ENCODE assay signal across 1 cellular context in the genomic region with DNA sequence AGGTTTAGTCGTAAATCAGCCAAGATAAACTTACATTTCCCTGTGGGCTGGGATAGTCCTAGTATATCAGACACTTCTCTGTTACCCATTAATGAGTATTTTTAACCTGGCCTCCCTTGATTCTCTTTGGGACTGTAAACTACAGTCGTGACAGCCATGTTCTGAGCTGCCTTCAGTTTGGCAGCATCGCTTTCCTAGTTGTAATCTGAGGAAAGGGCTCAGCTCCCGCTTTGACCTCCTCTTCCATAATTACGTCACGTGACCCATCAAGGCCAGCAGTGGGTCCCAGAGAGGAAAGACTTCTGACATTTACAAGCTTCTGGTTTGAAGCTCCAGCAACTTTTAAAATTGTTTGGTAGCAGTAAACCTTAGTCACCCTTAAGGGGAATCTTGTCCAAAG.
TF ChIP-seq lines count a peak whose summit lies in the region.

No MANE protein-coding gene starts in this region.

TF ChIP-seq in K562, 482 proteins besides CTCF, POLR2A, EP300 and RAD21 (continued from another document):
- TF ChIP-seq, protein P1, sequence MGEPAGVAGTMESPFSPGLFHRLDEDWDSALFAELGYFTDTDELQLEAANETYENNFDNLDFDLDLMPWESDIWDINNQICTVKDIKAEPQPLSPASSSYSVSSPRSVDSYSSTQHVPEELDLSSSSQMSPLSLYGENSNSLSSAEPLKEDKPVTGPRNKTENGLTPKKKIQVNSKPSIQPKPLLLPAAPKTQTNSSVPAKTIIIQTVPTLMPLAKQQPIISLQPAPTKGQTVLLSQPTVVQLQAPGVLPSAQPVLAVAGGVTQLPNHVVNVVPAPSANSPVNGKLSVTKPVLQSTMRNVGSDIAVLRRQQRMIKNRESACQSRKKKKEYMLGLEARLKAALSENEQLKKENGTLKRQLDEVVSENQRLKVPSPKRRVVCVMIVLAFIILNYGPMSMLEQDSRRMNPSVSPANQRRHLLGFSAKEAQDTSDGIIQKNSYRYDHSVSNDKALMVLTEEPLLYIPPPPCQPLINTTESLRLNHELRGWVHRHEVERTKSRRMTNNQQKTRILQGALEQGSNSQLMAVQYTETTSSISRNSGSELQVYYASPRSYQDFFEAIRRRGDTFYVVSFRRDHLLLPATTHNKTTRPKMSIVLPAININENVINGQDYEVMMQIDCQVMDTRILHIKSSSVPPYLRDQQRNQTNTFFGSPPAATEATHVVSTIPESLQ (CRISPR knock-in tag; IDR thresholded peaks at IDR 0.05), result no peak
- TF ChIP-seq ZNF224 (CRISPR knock-in tag; IDR thresholded peaks at IDR 0.05) (no peak), TARDBP (IDR thresholded peaks at IDR 0.05) (no peak), ETV1 (tag; conservative IDR thresholded peaks at IDR 0.05; ENCODE audit: low read depth) (no peak), FUS (optimal IDR thresholded peaks at IDR 0.05; ENCODE audit: low read depth, low read length) (no peak), ZKSCAN1 (IDR thresholded peaks at IDR 0.05; ENCODE audit: low read depth, low read length) (no peak), TOE1 (IDR thresholded peaks at IDR 0.05; ENCODE audit: borderline replicate concordance) (0 out of 2 replicates have a peak, but pooled peaks have one; percentile 67), TOE1 (CRISPR knock-in tag; IDR thresholded peaks at IDR 0.05; ENCODE audit: borderline replicate concordance, low read depth) (no peak), YBX1 (IDR thresholded peaks at IDR 0.05) (no peak), CBFA2T2 (conservative IDR thresholded peaks at IDR 0.05) (peak; percentile 31; the same call in 1 of the 2 replicates), ZNF347 (CRISPR knock-in tag; IDR thresholded peaks at IDR 0.05; ENCODE audit: low read depth) (no peak), ZNF12 (CRISPR knock-in tag; IDR thresholded peaks at IDR 0.05) (no peak), RAD51 (IDR thresholded peaks at IDR 0.05; ENCODE audit: borderline replicate concordance, low read depth) (peak; percentile 82), NR3C1 (CRISPR knock-in tag; IDR thresholded peaks at IDR 0.05) (no peak)
- TF ChIP-seq, protein P2, sequence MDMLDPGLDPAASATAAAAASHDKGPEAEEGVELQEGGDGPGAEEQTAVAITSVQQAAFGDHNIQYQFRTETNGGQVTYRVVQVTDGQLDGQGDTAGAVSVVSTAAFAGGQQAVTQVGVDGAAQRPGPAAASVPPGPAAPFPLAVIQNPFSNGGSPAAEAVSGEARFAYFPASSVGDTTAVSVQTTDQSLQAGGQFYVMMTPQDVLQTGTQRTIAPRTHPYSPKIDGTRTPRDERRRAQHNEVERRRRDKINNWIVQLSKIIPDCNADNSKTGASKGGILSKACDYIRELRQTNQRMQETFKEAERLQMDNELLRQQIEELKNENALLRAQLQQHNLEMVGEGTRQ (CRISPR knock-in tag; IDR thresholded peaks at IDR 0.05), result peak; percentile 79
- TF ChIP-seq, protein P3, sequence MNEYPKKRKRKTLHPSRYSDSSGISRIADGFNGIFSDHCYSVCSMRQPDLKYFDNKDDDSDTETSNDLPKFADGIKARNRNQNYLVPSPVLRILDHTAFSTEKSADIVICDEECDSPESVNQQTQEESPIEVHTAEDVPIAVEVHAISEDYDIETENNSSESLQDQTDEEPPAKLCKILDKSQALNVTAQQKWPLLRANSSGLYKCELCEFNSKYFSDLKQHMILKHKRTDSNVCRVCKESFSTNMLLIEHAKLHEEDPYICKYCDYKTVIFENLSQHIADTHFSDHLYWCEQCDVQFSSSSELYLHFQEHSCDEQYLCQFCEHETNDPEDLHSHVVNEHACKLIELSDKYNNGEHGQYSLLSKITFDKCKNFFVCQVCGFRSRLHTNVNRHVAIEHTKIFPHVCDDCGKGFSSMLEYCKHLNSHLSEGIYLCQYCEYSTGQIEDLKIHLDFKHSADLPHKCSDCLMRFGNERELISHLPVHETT (CRISPR knock-in tag; conservative IDR thresholded peaks at IDR 0.05 in 1 of 2, IDR thresholded peaks at IDR 0.05 in 1 of 2), result no peak
- TF ChIP-seq, protein P4, sequence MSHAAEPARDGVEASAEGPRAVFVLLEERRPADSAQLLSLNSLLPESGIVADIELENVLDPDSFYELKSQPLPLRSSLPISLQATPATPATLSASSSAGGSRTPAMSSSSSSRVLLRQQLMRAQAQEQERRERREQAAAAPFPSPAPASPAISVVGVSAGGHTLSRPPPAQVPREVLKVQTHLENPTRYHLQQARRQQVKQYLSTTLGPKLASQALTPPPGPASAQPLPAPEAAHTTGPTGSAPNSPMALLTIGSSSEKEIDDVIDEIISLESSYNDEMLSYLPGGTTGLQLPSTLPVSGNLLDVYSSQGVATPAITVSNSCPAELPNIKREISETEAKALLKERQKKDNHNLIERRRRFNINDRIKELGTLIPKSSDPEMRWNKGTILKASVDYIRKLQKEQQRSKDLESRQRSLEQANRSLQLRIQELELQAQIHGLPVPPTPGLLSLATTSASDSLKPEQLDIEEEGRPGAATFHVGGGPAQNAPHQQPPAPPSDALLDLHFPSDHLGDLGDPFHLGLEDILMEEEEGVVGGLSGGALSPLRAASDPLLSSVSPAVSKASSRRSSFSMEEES (CRISPR knock-in tag; IDR thresholded peaks at IDR 0.05), result peak; percentile 79
- TF ChIP-seq, protein P5, sequence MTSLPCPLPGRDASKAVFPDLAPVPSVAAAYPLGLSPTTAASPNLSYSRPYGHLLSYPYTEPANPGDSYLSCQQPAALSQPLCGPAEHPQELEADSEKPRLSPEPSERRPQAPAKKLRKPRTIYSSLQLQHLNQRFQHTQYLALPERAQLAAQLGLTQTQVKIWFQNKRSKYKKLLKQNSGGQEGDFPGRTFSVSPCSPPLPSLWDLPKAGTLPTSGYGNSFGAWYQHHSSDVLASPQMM (CRISPR knock-in tag; IDR thresholded peaks at IDR 0.05), result no peak
- TF ChIP-seq, protein P6, sequence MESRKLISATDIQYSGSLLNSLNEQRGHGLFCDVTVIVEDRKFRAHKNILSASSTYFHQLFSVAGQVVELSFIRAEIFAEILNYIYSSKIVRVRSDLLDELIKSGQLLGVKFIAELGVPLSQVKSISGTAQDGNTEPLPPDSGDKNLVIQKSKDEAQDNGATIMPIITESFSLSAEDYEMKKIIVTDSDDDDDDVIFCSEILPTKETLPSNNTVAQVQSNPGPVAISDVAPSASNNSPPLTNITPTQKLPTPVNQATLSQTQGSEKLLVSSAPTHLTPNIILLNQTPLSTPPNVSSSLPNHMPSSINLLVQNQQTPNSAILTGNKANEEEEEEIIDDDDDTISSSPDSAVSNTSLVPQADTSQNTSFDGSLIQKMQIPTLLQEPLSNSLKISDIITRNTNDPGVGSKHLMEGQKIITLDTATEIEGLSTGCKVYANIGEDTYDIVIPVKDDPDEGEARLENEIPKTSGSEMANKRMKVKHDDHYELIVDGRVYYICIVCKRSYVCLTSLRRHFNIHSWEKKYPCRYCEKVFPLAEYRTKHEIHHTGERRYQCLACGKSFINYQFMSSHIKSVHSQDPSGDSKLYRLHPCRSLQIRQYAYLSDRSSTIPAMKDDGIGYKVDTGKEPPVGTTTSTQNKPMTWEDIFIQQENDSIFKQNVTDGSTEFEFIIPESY (CRISPR knock-in tag; IDR thresholded peaks at IDR 0.05), result no peak
- TF ChIP-seq, protein P7, sequence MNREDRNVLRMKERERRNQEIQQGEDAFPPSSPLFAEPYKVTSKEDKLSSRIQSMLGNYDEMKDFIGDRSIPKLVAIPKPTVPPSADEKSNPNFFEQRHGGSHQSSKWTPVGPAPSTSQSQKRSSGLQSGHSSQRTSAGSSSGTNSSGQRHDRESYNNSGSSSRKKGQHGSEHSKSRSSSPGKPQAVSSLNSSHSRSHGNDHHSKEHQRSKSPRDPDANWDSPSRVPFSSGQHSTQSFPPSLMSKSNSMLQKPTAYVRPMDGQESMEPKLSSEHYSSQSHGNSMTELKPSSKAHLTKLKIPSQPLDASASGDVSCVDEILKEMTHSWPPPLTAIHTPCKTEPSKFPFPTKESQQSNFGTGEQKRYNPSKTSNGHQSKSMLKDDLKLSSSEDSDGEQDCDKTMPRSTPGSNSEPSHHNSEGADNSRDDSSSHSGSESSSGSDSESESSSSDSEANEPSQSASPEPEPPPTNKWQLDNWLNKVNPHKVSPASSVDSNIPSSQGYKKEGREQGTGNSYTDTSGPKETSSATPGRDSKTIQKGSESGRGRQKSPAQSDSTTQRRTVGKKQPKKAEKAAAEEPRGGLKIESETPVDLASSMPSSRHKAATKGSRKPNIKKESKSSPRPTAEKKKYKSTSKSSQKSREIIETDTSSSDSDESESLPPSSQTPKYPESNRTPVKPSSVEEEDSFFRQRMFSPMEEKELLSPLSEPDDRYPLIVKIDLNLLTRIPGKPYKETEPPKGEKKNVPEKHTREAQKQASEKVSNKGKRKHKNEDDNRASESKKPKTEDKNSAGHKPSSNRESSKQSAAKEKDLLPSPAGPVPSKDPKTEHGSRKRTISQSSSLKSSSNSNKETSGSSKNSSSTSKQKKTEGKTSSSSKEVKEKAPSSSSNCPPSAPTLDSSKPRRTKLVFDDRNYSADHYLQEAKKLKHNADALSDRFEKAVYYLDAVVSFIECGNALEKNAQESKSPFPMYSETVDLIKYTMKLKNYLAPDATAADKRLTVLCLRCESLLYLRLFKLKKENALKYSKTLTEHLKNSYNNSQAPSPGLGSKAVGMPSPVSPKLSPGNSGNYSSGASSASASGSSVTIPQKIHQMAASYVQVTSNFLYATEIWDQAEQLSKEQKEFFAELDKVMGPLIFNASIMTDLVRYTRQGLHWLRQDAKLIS (CRISPR knock-in tag; IDR thresholded peaks at IDR 0.05), result no peak
TF ChIP-seq in K562: peak in this region for 5.
